ENCODE assay signal across 12 cellular contexts in genomic region chr5:190366-191035, GRCh38. TPM values are rescaled to one million over a fixed set of nuclear protein-coding genes. Genes with fewer than 3 reads are reported as not detected.
DNase-seq lines count a peak whose midpoint lies in the region; ATAC-seq and TF ChIP-seq lines count a peak whose summit lies in the region.
"Had no signal": no experiment of that assay in that cellular context is flagged by ENCODE, and none has a peak within 500 bp of the region (broad histone marks: within the 10 kb centered on the region; RNA-seq: fewer than 3 reads in every experiment).

No MANE protein-coding gene starts in this region.

- intact Hi-C loops in right cardiac atrium (cut with DNase I), result no loop called here

- DNase-seq in 8988T (peak; percentile 44), MM.1S (peak; percentile 63), right cardiac atrium (peak in 2 of 3 donors; percentile 46 to 57), WTC11 (ENCODE audit: low spot score) (no peak)
- DNase-seq in activated T-cell treated with anti-CD3 and anti-CD28 coated beads, Interleukin-2, amount 50 U/mL, for 48 hours, result no peak
- DNase-seq: AML-193, NCI-H1105, OCI-M1, small intestine had no signal

- no peaks in the 10 kb centered on the region; the same call in 1 of the 2 replicates for H3K27me3 Mint-ChIP-seq in WTC11 (ENCODE audit: low read depth)

- TF ChIP-seq CTCF in MM.1S (IDR thresholded peaks at IDR 0.05; ENCODE audit: low read length) (no peak), WTC11 (IDR thresholded peaks at IDR 0.05) (no peak)

- peaks cover 19% of the 10 kb centered on the region for H3F3A ChIP-seq in MM.1S (ENCODE audit: insufficient read depth, low read length)

- POLR2A ChIA-PET in WTC11 (lab: Charles Lee), result no interaction called here

- peaks cover 8% of the 10 kb centered on the region for H3K4me1 Mint-ChIP-seq in WTC11

- ATAC-seq in GM19463 (IDR thresholded peaks at IDR 0.05; ENCODE audit: unreplicated experiment), result peak; percentile 24
- ATAC-seq in right cardiac atrium, result peak in 1 of 2 donors; percentile 4
- no peak for ATAC-seq in SK-N-SH treated with all-trans-retinoic acid at 6 μM for 48 hours
- no peak for ATAC-seq in GM18868 (IDR thresholded peaks at IDR 0.05; ENCODE audit: unreplicated experiment)
- no peak for ATAC-seq in WTC11

- H3K4me3 ChIP-seq in MM.1S (ENCODE audit: low read length), result peak overlapping the region; percentile 66
- no peak overlapping the region for H3K4me3 ChIP-seq in right cardiac atrium (ENCODE audit: low read length)

- no peaks in the 10 kb centered on the region for H4K20me1 ChIP-seq in MM.1S (ENCODE audit: insufficient read depth, low read length)

- H3K9me3 ChIP-seq in MM.1S (replicated peaks; ENCODE audit: insufficient read depth, low read length) (no peaks in the 10 kb centered on the region), right cardiac atrium (ENCODE audit: control insufficient read depth, low read length) (no peaks in the 10 kb centered on the region)

- no peaks in the 10 kb centered on the region for H3K9me2 ChIP-seq in MM.1S (replicated peaks; ENCODE audit: insufficient read depth, low read length)

- CTCF ChIA-PET in WTC11 (lab: Charles Lee), result interaction anchor here (1.0 to 1.2 kb wide), 2 partner anchors 10 to 131 kb away, joined by 3 read pairs; no protein-coding TSS in a partner anchor

- H3K36me3 Mint-ChIP-seq in WTC11, result no peaks in the 10 kb centered on the region

- peak overlapping the region; percentile 100 for H3K4me2 ChIP-seq in MM.1S (ENCODE audit: low read depth, low read length)

- peak overlapping the region; percentile 91 for H3K9ac ChIP-seq in MM.1S (ENCODE audit: low read length)

- WGBS in right cardiac atrium, result 45% methylated on average over 16 of the region's 16 CpGs

- peak overlapping the region; percentile 98 for H3K27ac ChIP-seq in MM.1S (ENCODE audit: low read length)
- H3K27ac ChIP-seq in right cardiac atrium (ENCODE audit: low read length), result peak overlapping the region; percentile 87

- peaks cover 44% of the 10 kb centered on the region for H3K79me2 ChIP-seq in MM.1S (ENCODE audit: low read length)

- H3K4me3 Mint-ChIP-seq in WTC11, result no peak overlapping the region

- peak overlapping the region; percentile 56; the same call in 1 of the 2 replicates for H2AFZ ChIP-seq in MM.1S (ENCODE audit: low read length)

- H3K27me3 ChIP-seq in MM.1S (replicated peaks; ENCODE audit: insufficient read depth, low read length) (no peaks in the 10 kb centered on the region), right cardiac atrium (ENCODE audit: control insufficient read depth, insufficient read depth) (no peaks in the 10 kb centered on the region)

- H3K4me1 ChIP-seq in MM.1S (ENCODE audit: low read length) (peaks cover 43% of the 10 kb centered on the region), right cardiac atrium (ENCODE audit: control insufficient read depth, insufficient read depth, low read length) (peaks cover 4% of the 10 kb centered on the region)

- H3K27ac Mint-ChIP-seq in WTC11, result no peak overlapping the region

- H3K9me3 Mint-ChIP-seq in WTC11, result no peaks in the 10 kb centered on the region

- no peaks in the 10 kb centered on the region; the same call in 1 of the 2 replicates for H3K36me3 ChIP-seq in MM.1S (replicated peaks; ENCODE audit: insufficient read depth, low read length)

TF ChIP-seq in SK-N-SH treated with all-trans-retinoic acid at 6 μM for 48 hours, 23 proteins besides CTCF, POLR2A, EP300 and RAD21:
- TF ChIP-seq POU6F1 (CRISPR knock-in tag; IDR thresholded peaks at IDR 0.05; ENCODE audit: borderline replicate concordance, low read depth), result no peak
- no peak for TF ChIP-seq RARB (CRISPR knock-in tag; IDR thresholded peaks at IDR 0.05)
- TF ChIP-seq ZFP30 (CRISPR knock-in tag; IDR thresholded peaks at IDR 0.05), result no peak
- no peak for TF ChIP-seq ZNF565 (CRISPR knock-in tag; conservative IDR thresholded peaks at IDR 0.05; ENCODE audit: low read depth)
- TF ChIP-seq ISL1 (CRISPR knock-in tag; IDR thresholded peaks at IDR 0.05), result no peak
- no peak for TF ChIP-seq ZNF70 (CRISPR knock-in tag; IDR thresholded peaks at IDR 0.05)
- TF ChIP-seq PPARA (CRISPR knock-in tag; IDR thresholded peaks at IDR 0.05; ENCODE audit: borderline replicate concordance), result no peak
- no peak for TF ChIP-seq ZNF8 (CRISPR knock-in tag; IDR thresholded peaks at IDR 0.05)
- TF ChIP-seq OSR1 (CRISPR knock-in tag; IDR thresholded peaks at IDR 0.05), result no peak
- no peak for TF ChIP-seq ZC3H10 (CRISPR knock-in tag; IDR thresholded peaks at IDR 0.05)
- no peak for TF ChIP-seq ARNTL (CRISPR knock-in tag; IDR thresholded peaks at IDR 0.05; ENCODE audit: borderline replicate concordance, low read depth)
- no peak for TF ChIP-seq TCF4 (CRISPR knock-in tag; IDR thresholded peaks at IDR 0.05; ENCODE audit: borderline replicate concordance)
- no peak for TF ChIP-seq ZFP3 (CRISPR knock-in tag; IDR thresholded peaks at IDR 0.05)
- no peak for TF ChIP-seq TOX (CRISPR knock-in tag; IDR thresholded peaks at IDR 0.05; ENCODE audit: borderline replicate concordance)

TF ChIP-seq in WTC11, 78 proteins besides CTCF, POLR2A, EP300 and RAD21:
- TF ChIP-seq, protein P1, sequence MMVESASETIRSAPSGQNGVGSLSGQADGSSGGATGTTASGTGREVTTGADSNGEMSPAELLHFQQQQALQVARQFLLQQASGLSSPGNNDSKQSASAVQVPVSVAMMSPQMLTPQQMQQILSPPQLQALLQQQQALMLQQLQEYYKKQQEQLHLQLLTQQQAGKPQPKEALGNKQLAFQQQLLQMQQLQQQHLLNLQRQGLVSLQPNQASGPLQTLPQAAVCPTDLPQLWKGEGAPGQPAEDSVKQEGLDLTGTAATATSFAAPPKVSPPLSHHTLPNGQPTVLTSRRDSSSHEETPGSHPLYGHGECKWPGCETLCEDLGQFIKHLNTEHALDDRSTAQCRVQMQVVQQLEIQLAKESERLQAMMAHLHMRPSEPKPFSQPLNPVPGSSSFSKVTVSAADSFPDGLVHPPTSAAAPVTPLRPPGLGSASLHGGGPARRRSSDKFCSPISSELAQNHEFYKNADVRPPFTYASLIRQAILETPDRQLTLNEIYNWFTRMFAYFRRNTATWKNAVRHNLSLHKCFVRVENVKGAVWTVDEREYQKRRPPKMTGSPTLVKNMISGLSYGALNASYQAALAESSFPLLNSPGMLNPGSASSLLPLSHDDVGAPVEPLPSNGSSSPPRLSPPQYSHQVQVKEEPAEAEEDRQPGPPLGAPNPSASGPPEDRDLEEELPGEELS (CRISPR knock-in tag; IDR thresholded peaks at IDR 0.05), result no peak
- no peak for TF ChIP-seq ATF2 (CRISPR knock-in tag; IDR thresholded peaks at IDR 0.05; ENCODE audit: borderline replicate concordance, low read depth)
- TF ChIP-seq MAX (CRISPR knock-in tag; IDR thresholded peaks at IDR 0.05), result no peak

RNA-seq across cellular contexts. Expression of gene LRRC14B, which starts 0.8 kb away (rescaled TPM):
- total RNA-seq in right cardiac atrium (10 to 100 TPM in 3 of 4 donors, 1 to 10 TPM in 1; 6.3 to 51.1 (median 30.8) TPM), WTC11 (2021) (0.11 TPM in 1 of 3 replicates, not detected in the others)
- polyA plus RNA-seq in right cardiac atrium, result 47.6 TPM

RNA-seq across cellular contexts. Expression of gene CCDC127, which starts 27.5 kb away (rescaled TPM):
- total RNA-seq in right cardiac atrium, result 1 to 10 TPM; 8.1 to 9.8 (median 8.6) TPM
- polyA plus RNA-seq in right cardiac atrium, result 6.1 TPM
- 5.3 to 8.4 TPM (median 6.3 TPM) in 3 replicates for total RNA-seq in WTC11 (2021)

RNA-seq across cellular contexts. Expression of gene SDHA, which starts 27.6 kb away (rescaled TPM):
- 100 to 1,000 TPM; 370 to 452 (median 422) TPM for total RNA-seq in right cardiac atrium
- polyA plus RNA-seq in right cardiac atrium, result 605 TPM
- total RNA-seq in WTC11 (2021), result 135 to 145 TPM (median 137 TPM) in 3 replicates

Comparison
In these comparisons a context has a peak if more than half of its experiments do, and no peak if none do; other contexts are left out.
1. DNase-seq: peak in 8988T (single experiment), MM.1S (single experiment) and right cardiac atrium (2 of 3); none in WTC11 (single experiment) and activated T-cell treated with anti-CD3 and anti-CD28 coated beads, Interleukin-2, amount 50 U/mL, for 48 hours (0 of 2).